ENCODE assay signal across 8 cellular contexts in genomic region chr10:117442944-117443676, GRCh38.
DNase-seq lines count a peak whose midpoint lies in the region; ATAC-seq, FAIRE-seq and TF ChIP-seq lines count a peak whose summit lies in the region.

No MANE protein-coding gene starts in this region.

- no peak overlapping the region for H3K4me3 ChIP-seq in CD4-positive, CD25-positive, alpha-beta regulatory T cell (ENCODE audit: low read depth, low read length)
- peak overlapping the region in 3 of 10 donors; percentile 21 to 33 (median 24) for H3K4me3 ChIP-seq in heart right ventricle
- H3K4me3 ChIP-seq in prostate gland, result no peak overlapping the region
- H3K4me3 ChIP-seq in vagina, result peak overlapping the region in 1 of 2 donors; percentile 13

- H3K4me1 Mint-ChIP-seq in CD4-positive, CD25-positive, alpha-beta regulatory T cell, result peaks cover 0 to 3% (median 1%) of the 10 kb centered on the region in 4 donors

- no peaks in the 10 kb centered on the region for H3K36me3 ChIP-seq in CD4-positive, CD25-positive, alpha-beta regulatory T cell (ENCODE audit: control insufficient read depth, insufficient read depth, low read length)
- H3K36me3 ChIP-seq in heart right ventricle (no peaks in the 10 kb centered on the region), prostate gland (no peaks in the 10 kb centered on the region), vagina (no peaks in the 10 kb centered on the region)

- FAIRE-seq in HTR-8/SVneo (lab: Jason Lieb, UNC), result peak; percentile 16

- intact Hi-C loops in heart right ventricle (cut with DNase I), result loop anchor here in 3 of 10 donors (2.0 to 10.0 kb wide), 2 partner anchors 68 to 228 kb away; partner anchors contain the start of gene PDZD8 (in 1 of the 3)
- intact Hi-C loops in prostate gland (cut with DNase I), result no loop called here
- intact Hi-C loops in vagina (cut with DNase I), result no loop called here

- H3K4me3 Mint-ChIP-seq in CD4-positive, CD25-positive, alpha-beta regulatory T cell, result no peak overlapping the region

- WGBS in heart right ventricle, 2 donors, result 17 to 18% methylated on average over 15 of the region's 15 CpGs
- 25% methylated on average over 15 of the region's 15 CpGs for WGBS in prostate gland

- H3K27me3 Mint-ChIP-seq in CD4-positive, CD25-positive, alpha-beta regulatory T cell, result peaks cover 4% of the 10 kb centered on the region

- no peaks in the 10 kb centered on the region for H3K4me1 ChIP-seq in CD4-positive, CD25-positive, alpha-beta regulatory T cell (ENCODE audit: control insufficient read depth, insufficient read depth, low read length, poor library complexity, severe bottlenecking)
- peaks cover 0 to 16% (median 3%) of the 10 kb centered on the region in 9 donors for H3K4me1 ChIP-seq in heart right ventricle
- no peaks in the 10 kb centered on the region for H3K4me1 ChIP-seq in prostate gland (replicated peaks)
- peaks cover 27% of the 10 kb centered on the region for H3K4me1 ChIP-seq in vagina

- no peaks in the 10 kb centered on the region for H3K36me3 Mint-ChIP-seq in CD4-positive, CD25-positive, alpha-beta regulatory T cell

- H3K27ac ChIP-seq in CD4-positive, CD25-positive, alpha-beta regulatory T cell (ENCODE audit: insufficient read depth, low read length, poor library complexity, severe bottlenecking), result no peak overlapping the region
- H3K27ac ChIP-seq in heart right ventricle (no peak overlapping the region), prostate gland (no peak overlapping the region), vagina (peak overlapping the region; percentile 67)

- no peaks in the 10 kb centered on the region for H3K27me3 ChIP-seq in CD4-positive, CD25-positive, alpha-beta regulatory T cell (ENCODE audit: control insufficient read depth, insufficient read depth, low read length)
- H3K27me3 ChIP-seq in heart right ventricle (peaks cover 0 to 23% (median 8%) of the 10 kb centered on the region in 7 donors), prostate gland (replicated peaks; ENCODE audit: insufficient read depth) (no peaks in the 10 kb centered on the region), vagina (no peaks in the 10 kb centered on the region)

- peak; percentile 13 to 42 (median 14) for DNase-seq in CD4-positive, CD25-positive, alpha-beta regulatory T cell
- peak; percentile 62 for DNase-seq in HTR-8/SVneo (ENCODE audit: insufficient read length, low spot score)
- peak; percentile 59 for DNase-seq in SK-N-DZ (ENCODE audit: low spot score)
- DNase-seq in activated naive CD8-positive, alpha-beta T cell treated with anti-CD3 and anti-CD28 coated beads, Interleukin-2, amount 50 U/mL, for 16 hours (ENCODE audit: low read depth, low spot score), result peak; percentile 6
- DNase-seq in heart right ventricle, result peak; percentile 74 to 76
- peak; percentile 68 for DNase-seq in prostate gland (ENCODE audit: low spot score)
- DNase-seq in vagina (ENCODE audit: extremely low spot score in 2 of 2), result peak in 1 of 2 donors; percentile 96

- peaks cover 18 to 28% of the 10 kb centered on the region in 2 experiments for H3K9me3 ChIP-seq in CD4-positive, CD25-positive, alpha-beta regulatory T cell (ENCODE audit: control insufficient read depth in 2 of 2, low read length in 2 of 2)
- H3K9me3 ChIP-seq in heart right ventricle (peaks cover 0 to 7% (median 0%) of the 10 kb centered on the region in 11 donors), prostate gland (no peaks in the 10 kb centered on the region), vagina (no peaks in the 10 kb centered on the region)

- TF ChIP-seq POLR2A in prostate gland (IDR thresholded peaks at IDR 0.05) (no peak), vagina (IDR thresholded peaks at IDR 0.05) (no peak)

- ATAC-seq in CD4-positive, CD25-positive, alpha-beta regulatory T cell (ENCODE audit: low read depth in 2 of 2), result no peak
- ATAC-seq in GM19438 (IDR thresholded peaks at IDR 0.05; ENCODE audit: low read depth, unreplicated experiment) (peak; percentile 80), heart right ventricle (peak; percentile 35 to 94 (median 73))

- no peak overlapping the region for H3K27ac Mint-ChIP-seq in CD4-positive, CD25-positive, alpha-beta regulatory T cell

- peak; percentile 57 to 95 (median 87) for TF ChIP-seq CTCF in heart right ventricle (IDR thresholded peaks at IDR 0.05)
- TF ChIP-seq CTCF in prostate gland (IDR thresholded peaks at IDR 0.05), result peak; percentile 66 to 90 (median 88)
- peak; percentile 67 to 90 (median 77) for TF ChIP-seq CTCF in vagina (IDR thresholded peaks at IDR 0.05)

- peaks cover 0 to 30% (median 8%) of the 10 kb centered on the region in 7 donors for H3K9me3 Mint-ChIP-seq in CD4-positive, CD25-positive, alpha-beta regulatory T cell

Comparison
In these comparisons a context has a peak if more than half of its experiments do, and no peak if none do; other contexts are left out.
1. ATAC-seq: peak in GM19438 (single experiment) and heart right ventricle (8 of 8); none in CD4-positive, CD25-positive, alpha-beta regulatory T cell (0 of 2).
2. Peak in every context shown above with its lines, with median percentiles within 50 percentile points of each other: CTCF ChIP-seq.